13 cellular contexts compared by ENCODE assay signal in genomic region chr2:55985406-55985805, GRCh38.
DNase-seq lines count a peak whose midpoint lies in the region; ATAC-seq and TF ChIP-seq lines count a peak whose summit lies in the region.
"Had no signal": no experiment of that assay in that cellular context is flagged by ENCODE, and none has a peak within 500 bp of the region (broad histone marks: within the 10 kb centered on the region; RNA-seq: fewer than 3 reads in every experiment).

No MANE protein-coding gene starts in this region.

- no peak for TF ChIP-seq CTCF in CD8-positive, alpha-beta T cell (IDR thresholded peaks at IDR 0.05)

- no peaks in the 10 kb centered on the region for H3K9me3 ChIP-seq in CD8-positive, alpha-beta T cell (ENCODE audit: low read length)
- H3K9me3 ChIP-seq: vagina had no signal

- H3K27ac ChIP-seq in CD8-positive, alpha-beta T cell (ENCODE audit: low read depth, low read length), result no peak overlapping the region
- H3K27ac ChIP-seq: vagina had no signal

- no peaks in the 10 kb centered on the region for H3K27me3 ChIP-seq in CD8-positive, alpha-beta T cell (ENCODE audit: insufficient read depth, low read length)
- H3K27me3 ChIP-seq: vagina had no signal

- POLR2A ChIA-PET in CD8-positive, alpha-beta T cell (lab: Charles Lee), result no interaction called here

- DNase-seq in germinal center (ENCODE audit: low spot score), result peak; percentile 5
- DNase-seq in left ventricle myocardium superior, result no peak
- no peak for DNase-seq in CD8-positive, alpha-beta T cell
- no peak for DNase-seq in activated CD4-positive, CD25-positive, alpha-beta regulatory T cell treated with anti-CD3 and anti-CD28 coated beads, Interleukin-2, amount 50 U/mL, for 72 hours
- DNase-seq in posterior cingulate gyrus, result no peak
- DNase-seq: activated T-cell treated with anti-CD3 and anti-CD28 coated beads, Interleukin-2, amount 50 U/mL, for 1 hour; cortex of kidney; DMS53; NCI-H345 had no signal

- intact Hi-C loops in left ventricle myocardium superior (cut with micrococcal nuclease), result no loop called here
- intact Hi-C loops in CD8-positive, alpha-beta T cell (cut with DNase I, micrococcal nuclease), result no loop called here
- intact Hi-C loops in posterior cingulate gyrus (cut with DNase I), result no loop called here

- ATAC-seq in GM18873 (IDR thresholded peaks at IDR 0.05; ENCODE audit: low FRiP score, unreplicated experiment), result peak; percentile 92
- peak; percentile 75 for ATAC-seq in HG02571 (IDR thresholded peaks at IDR 0.05; ENCODE audit: unreplicated experiment)
- peak; percentile 85 for ATAC-seq in HG03457 (IDR thresholded peaks at IDR 0.05; ENCODE audit: unreplicated experiment)
- ATAC-seq in left ventricle myocardium superior, result no peak
- ATAC-seq in CD8-positive, alpha-beta T cell, result no peak

- peaks cover 4% of the 10 kb centered on the region for H3K9me3 Mint-ChIP-seq in CD8-positive, alpha-beta T cell

- H3K4me3 Mint-ChIP-seq in CD8-positive, alpha-beta T cell, result no peak overlapping the region

- no peak overlapping the region for H3K4me3 ChIP-seq in CD8-positive, alpha-beta T cell (ENCODE audit: low read depth, low read length)
- H3K4me3 ChIP-seq: vagina had no signal

- H3K36me3 Mint-ChIP-seq in CD8-positive, alpha-beta T cell, result no peaks in the 10 kb centered on the region

- no peaks in the 10 kb centered on the region for H3K4me1 Mint-ChIP-seq in CD8-positive, alpha-beta T cell (ENCODE audit: low read depth)

- H3K36me3 ChIP-seq in CD8-positive, alpha-beta T cell (ENCODE audit: insufficient read depth, low read length), result no peaks in the 10 kb centered on the region
- H3K36me3 ChIP-seq: vagina had no signal

- no peak overlapping the region for H3K27ac Mint-ChIP-seq in CD8-positive, alpha-beta T cell

- CTCF ChIA-PET in CD8-positive, alpha-beta T cell (lab: Charles Lee), result no interaction called here

- H3K27me3 Mint-ChIP-seq in CD8-positive, alpha-beta T cell (ENCODE audit: low read depth), result no peaks in the 10 kb centered on the region

- H3K4me1 ChIP-seq in CD8-positive, alpha-beta T cell (ENCODE audit: insufficient read depth, low read length), result no peaks in the 10 kb centered on the region
- H3K4me1 ChIP-seq: vagina had no signal

Comparison
In these comparisons a context has a peak if more than half of its experiments do, and no peak if none do; other contexts are left out.
1. ATAC-seq: peak in GM18873 (single experiment), HG02571 (single experiment) and HG03457 (single experiment); none in left ventricle myocardium superior (single experiment) and CD8-positive, alpha-beta T cell (single experiment).